ENCODE assay signal across 21 cellular contexts in genomic region chr12:18799561-18799960, GRCh38.
DNase-seq lines count a peak whose midpoint lies in the region; ATAC-seq and TF ChIP-seq lines count a peak whose summit lies in the region.
"Had no signal": no experiment of that assay in that cellular context is flagged by ENCODE, and none has a peak within 500 bp of the region (broad histone marks: within the 10 kb centered on the region; RNA-seq: fewer than 3 reads in every experiment).

No MANE protein-coding gene starts in this region.

- TF ChIP-seq CTCF in brain microvascular endothelial cell (IDR thresholded peaks at IDR 0.05; ENCODE audit: low read depth, low read length, missing control alignments) = no peak
- no peak for TF ChIP-seq CTCF in lower leg skin (IDR thresholded peaks at IDR 0.05)

- no peaks in the 10 kb centered on the region for H3K9me3 ChIP-seq in GM23248 (ENCODE audit: low read depth)
- H3K9me3 ChIP-seq: prostate gland, spleen, upper lobe of left lung had no signal

- WGBS in GM23248 (ENCODE audit: low coverage in 1 of 2, low lambda C conversion rate in 2 of 2, missing lambda C conversion rate in 2 of 2), 2 experiments = 52 to 66% methylated on average over 1 of the region's 1 CpG
- 70 to 76% methylated on average over 1 of the region's 1 CpG for WGBS in lower leg skin, 2 donors

- H3K9ac ChIP-seq in GM23248 = no peak overlapping the region

- H2AFZ ChIP-seq in GM23248 = no peak overlapping the region

- H3K36me3 ChIP-seq in GM23248 (ENCODE audit: low read depth) (no peaks in the 10 kb centered on the region), brain microvascular endothelial cell (replicated peaks) (no peaks in the 10 kb centered on the region)
- H3K36me3 ChIP-seq: prostate gland, spleen, upper lobe of left lung had no signal

- no peaks in the 10 kb centered on the region for H3K27me3 ChIP-seq in GM23248 (replicated peaks; ENCODE audit: insufficient read depth)
- H3K27me3 ChIP-seq in brain microvascular endothelial cell (replicated peaks) = no peaks in the 10 kb centered on the region
- H3K27me3 ChIP-seq: spleen, upper lobe of left lung had no signal

- in situ Hi-C loops in GM23248 (cut with MboI) (no loop called here), brain microvascular endothelial cell (cut with HindIII; ENCODE audit: low pct_ligation_motif_present, low sequenced_read_pairs) (no loop called here)

- H3K27ac ChIP-seq in GM23248 (no peak overlapping the region), brain microvascular endothelial cell (no peak overlapping the region)
- H3K27ac ChIP-seq: prostate gland, spleen, upper lobe of left lung had no signal

- DNase-seq in A172 (ENCODE audit: low spot score) = peak; percentile 23
- peak; percentile 51 for DNase-seq in GM23248
- peak; percentile 40 for DNase-seq in brain microvascular endothelial cell
- DNase-seq in kidney tubule cell (ENCODE audit: low spot score) = peak; percentile 48
- DNase-seq in OCI-M1 (lab: John Stamatoyannopoulos, UW) = no peak
- no peak for DNase-seq in lower leg skin (ENCODE audit: low spot score in 2 of 2)
- DNase-seq: activated CD4-positive, alpha-beta T cell treated with anti-CD3 and anti-CD28 coated beads, Interleukin-2, amount 10 ng/mL, durations not matched to agents 7 days and 5 days; activated effector memory CD4-positive, alpha-beta T cell treated with Interleukin-2 at 50 U/mL for 16 hours; CD8-positive, alpha-beta memory T cell; cerebellar nuclear complex; DMS79; effector memory CD4-positive, alpha-beta T cell; hypothalamus; NCI-H1048; NCI-H2081; nephron progenitor cell; spleen; upper lobe of left lung had no signal

- H4K20me1 ChIP-seq in GM23248 (ENCODE audit: insufficient read depth) = no peaks in the 10 kb centered on the region

- TF ChIP-seq POLR2A in lower leg skin (IDR thresholded peaks at IDR 0.05) = no peak

- H3K4me1 ChIP-seq in GM23248 (ENCODE audit: insufficient read depth) = no peaks in the 10 kb centered on the region; the same call in 1 of the 2 replicates
- H3K4me1 ChIP-seq: prostate gland, spleen, upper lobe of left lung had no signal

- H3K79me2 ChIP-seq in GM23248 (ENCODE audit: insufficient read depth) = no peaks in the 10 kb centered on the region

- no peaks in the 10 kb centered on the region for H3F3A ChIP-seq in GM23248 (ENCODE audit: insufficient read depth)

- intact Hi-C loops in lower leg skin (cut with DNase I; ENCODE audit: low total_unique reads) = no loop called here

- ATAC-seq in GM18520 (IDR thresholded peaks at IDR 0.05; ENCODE audit: unreplicated experiment) (no peak), HG02571 (IDR thresholded peaks at IDR 0.05; ENCODE audit: unreplicated experiment) (no peak)

- no peak overlapping the region for H3K4me2 ChIP-seq in GM23248 (ENCODE audit: unreplicated experiment)

- no peak overlapping the region for H3K4me3 ChIP-seq in GM23248
- H3K4me3 ChIP-seq in brain microvascular endothelial cell (ENCODE audit: low read depth, low read length) = no peak overlapping the region
- H3K4me3 ChIP-seq in lower leg skin (ENCODE audit: low read depth, poor library complexity, severe bottlenecking) = no peak overlapping the region
- H3K4me3 ChIP-seq: prostate gland, spleen, upper lobe of left lung had no signal

- no peaks in the 10 kb centered on the region; the same call in 1 of the 2 replicates for H3K9me2 ChIP-seq in GM23248 (ENCODE audit: insufficient read depth)

Comparison
In these comparisons a context has a peak if more than half of its experiments do, and no peak if none do; other contexts are left out.
1. DNase-seq: peak in A172 (single experiment), GM23248 (single experiment), brain microvascular endothelial cell (single experiment) and kidney tubule cell (single experiment); none in OCI-M1 (single experiment) and lower leg skin (0 of 2).